8 cellular contexts compared by ENCODE assay signal in the genomic region with DNA sequence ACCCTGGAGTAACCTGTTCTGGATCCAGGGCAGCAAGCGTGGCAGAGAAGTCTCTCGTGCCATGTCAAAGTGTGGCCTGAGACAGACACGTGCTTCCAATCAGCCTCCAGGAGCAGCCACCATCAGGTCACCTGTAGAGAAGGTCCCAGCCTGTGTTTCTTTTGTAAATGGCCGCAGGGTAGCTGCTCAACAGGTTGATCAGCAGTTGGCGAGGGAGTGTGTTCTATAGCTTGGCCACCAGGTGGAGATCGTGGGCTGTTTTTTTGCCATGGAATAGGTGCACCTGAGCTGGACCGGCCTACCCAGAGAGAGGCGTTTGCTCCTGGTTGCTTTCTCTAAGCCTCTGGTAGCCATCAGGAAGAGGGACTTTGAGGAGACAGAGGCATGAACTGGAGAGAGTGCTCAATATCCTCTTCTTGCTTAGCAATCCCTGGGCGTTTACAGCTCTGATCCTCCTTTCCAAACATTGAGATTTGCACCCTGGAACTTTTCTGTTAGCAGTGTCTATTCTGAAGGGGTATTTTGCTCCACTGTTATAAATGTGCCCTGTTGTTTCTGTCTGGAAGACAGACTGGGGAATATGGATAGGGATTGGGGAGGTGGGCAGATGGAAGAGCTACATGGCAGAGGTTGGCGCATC. TPM values are rescaled to one million over a fixed set of nuclear protein-coding genes. Genes with fewer than 3 reads are reported as not detected.
A peak's percentile ranks its signal among the peaks of the same experiment; 100 is the strongest.
DNase-seq lines count a peak whose midpoint lies in the region; ATAC-seq and TF ChIP-seq lines count a peak whose summit lies in the region.

No MANE protein-coding gene starts in this region.

- TF ChIP-seq CTCF in CD4-positive, alpha-beta T cell (IDR thresholded peaks at IDR 0.05), result peak; percentile 90

- DNase-seq in CD4-positive, alpha-beta T cell, result peak; percentile 45 to 71 (median 61)
- DNase-seq in NCI-H748 (lab: John Stamatoyannopoulos, UW; ENCODE audit: unreplicated experiment), result peak; percentile 52
- peak; percentile 48 to 49 for DNase-seq in activated CD4-positive, alpha-beta T cell treated with anti-CD3 and anti-CD28 coated beads, Interleukin-2, amount 50 U/mL, for 24 hours (ENCODE audit: low read depth in 1 of 2, low spot score in 1 of 2)
- peak; percentile 45 for DNase-seq in effector CD8-positive, alpha-beta T cell (lab: John Stamatoyannopoulos, UW)
- peak; percentile 46 for DNase-seq in myocyte (ENCODE audit: low read depth)
- peak; percentile 57 for DNase-seq in stimulated activated naive CD4-positive, alpha-beta T cell treated with Interleukin-2 at 50 U/mL for 16 hours (lab: John Stamatoyannopoulos, UW)

- intact Hi-C loops in CD4-positive, alpha-beta T cell (cut with DNase I, micrococcal nuclease), result loop anchor here (1.0 to 10.0 kb wide), 11 partner anchors 125 to 1803 kb away; no protein-coding TSS in a partner anchor

- H3K9me3 ChIP-seq in CD4-positive, alpha-beta T cell (ENCODE audit: control insufficient read depth, low read length), result no peaks in the 10 kb centered on the region

- CTCF ChIA-PET in CD4-positive, alpha-beta T cell (lab: Charles Lee), result interaction anchor here (1.0 to 2.9 kb wide), 13 partner anchors 9 to 665 kb away, joined by 3 to 14 read pairs (median 4); no protein-coding TSS in a partner anchor

- POLR2A ChIA-PET in CD4-positive, alpha-beta T cell (lab: Charles Lee), result interaction anchor here (0.6 to 1.4 kb wide), 6 partner anchors 37 to 595 kb away, joined by 3 to 5 read pairs (median 4); a partner anchor contains a TSS

- peak; percentile 77 for ATAC-seq in CD4-positive, alpha-beta T cell (ENCODE audit: poor library complexity)
- ATAC-seq in GM19372 (IDR thresholded peaks at IDR 0.05; ENCODE audit: low read depth, unreplicated experiment) (peak; percentile 93), HG03432 (IDR thresholded peaks at IDR 0.05; ENCODE audit: unreplicated experiment) (peak; percentile 91)

- H3K27ac Mint-ChIP-seq in CD4-positive, alpha-beta T cell, result peak overlapping the region; percentile 1

- H3K4me1 Mint-ChIP-seq in CD4-positive, alpha-beta T cell (ENCODE audit: low read depth), result peaks cover 24% of the 10 kb centered on the region

- peaks cover 11% of the 10 kb centered on the region for H3K27me3 ChIP-seq in CD4-positive, alpha-beta T cell (ENCODE audit: control insufficient read depth, insufficient read depth, low read length)

- peak overlapping the region; percentile 42 for H3K4me3 Mint-ChIP-seq in CD4-positive, alpha-beta T cell

- H3K27me3 Mint-ChIP-seq in CD4-positive, alpha-beta T cell, result peaks cover 25% of the 10 kb centered on the region

- no peaks in the 10 kb centered on the region for H3K36me3 Mint-ChIP-seq in CD4-positive, alpha-beta T cell (ENCODE audit: low read depth)

- no peaks in the 10 kb centered on the region for H3K9me3 Mint-ChIP-seq in CD4-positive, alpha-beta T cell

- H3K27ac ChIP-seq in CD4-positive, alpha-beta T cell (ENCODE audit: low read depth, low read length), result no peak overlapping the region

RNA-seq across cellular contexts. Expression of a gene that starts 34.2 kb away (rescaled TPM):
- total RNA-seq in CD4-positive, alpha-beta T cell, result not detected
- 5.1 and 8.1 TPM in 2 replicates for total RNA-seq in myocyte
- polyA plus RNA-seq in myocyte (2012), result 7.7 TPM
